In genomic region chr6:35698858-35699257, GRCh38 we compare ENCODE assay signal across 25 cellular contexts. TPM values are rescaled to one million over a fixed set of nuclear protein-coding genes. Genes with fewer than 3 reads are reported as not detected.
"Had no signal": no experiment of that assay in that cellular context is flagged by ENCODE, and none has a peak within 500 bp of the region (broad histone marks: within the 10 kb centered on the region; RNA-seq: fewer than 3 reads in every experiment).

No MANE protein-coding gene starts in this region.

- H3K4me1 Mint-ChIP-seq: activated B cell treated with CpG ODN at 0.5 μM for 24 hours, T-helper 17 cell had no signal

- H3K27me3 Mint-ChIP-seq: activated B cell treated with CpG ODN at 0.5 μM for 24 hours; activated CD4-positive, alpha-beta memory T cell treated with anti-CD3 and anti-CD28 coated beads for 36 hours; activated CD4-positive, alpha-beta T cell treated with anti-CD3 and anti-CD28 coated beads, Interleukin-2, amount 10 ng/mL, durations not matched to agents 7 days and 5 days; activated naive CD4-positive, alpha-beta T cell treated with anti-CD3 and anti-CD28 coated beads, Interleukin-2, amount 50 U/mL, for 24 hours; T-helper 17 cell had no signal

- ATAC-seq: body of pancreas, T-helper 17 cell had no signal

- FAIRE-seq: bronchial epithelial cell, RCC 7860 had no signal

- H3K27ac ChIP-seq: ascending aorta, body of pancreas, KMS-11 had no signal

- H3K4me2 ChIP-seq: KMS-11 had no signal

- H3K9me3 Mint-ChIP-seq: activated naive CD4-positive, alpha-beta T cell treated with anti-CD3 and anti-CD28 coated beads, Interleukin-2, amount 50 U/mL, for 24 hours had no signal

- DNase-seq: activated B cell treated with CpG ODN at 0.5 μM for 24 hours; activated CD4-positive, alpha-beta memory T cell treated with anti-CD3 and anti-CD28 coated beads for 36 hours; activated CD4-positive, alpha-beta T cell treated with anti-CD3 and anti-CD28 coated beads for 1 hour; activated CD4-positive, alpha-beta T cell treated with anti-CD3 and anti-CD28 coated beads, Interleukin-2, amount 10 ng/mL, durations not matched to agents 7 days and 5 days; activated CD8-positive, alpha-beta memory T cell treated with anti-CD3 and anti-CD28 coated beads for 24 hours; activated effector memory CD4-positive, alpha-beta T cell treated with Interleukin-2 at 50 U/mL for 16 hours; activated naive CD4-positive, alpha-beta T cell; body of pancreas; central memory CD4-positive, alpha-beta T cell; MM.1S; NCI-H1048; NCI-H146; NCI-H187 treated with DMSO at 0.1 percent for 48 hours; NCI-H2081 treated with DMSO at 0.1 percent for 48 hours; NCI-H446; NCI-H524; SIG-M5; T-helper 17 cell; T-helper 9 cell had no signal

- H3K9ac ChIP-seq: KMS-11 had no signal

- H3K27me3 ChIP-seq: ascending aorta, body of pancreas had no signal

- H3K27ac Mint-ChIP-seq: activated B cell treated with CpG ODN at 0.5 μM for 24 hours; activated CD4-positive, alpha-beta memory T cell treated with anti-CD3 and anti-CD28 coated beads for 36 hours; activated CD4-positive, alpha-beta T cell treated with anti-CD3 and anti-CD28 coated beads, Interleukin-2, amount 10 ng/mL, durations not matched to agents 7 days and 5 days; activated naive CD4-positive, alpha-beta T cell treated with anti-CD3 and anti-CD28 coated beads, Interleukin-2, amount 50 U/mL, for 24 hours; activated T-helper 1 cell treated with anti-CD3 and anti-CD28 coated beads, Interleukin-12 subunit alpha, Interleukin-12 subunit beta, Interleukin-2, Interleukin-4 antibody, amounts not matched to agents 30 ng/mL and 10 ng/mL and 1 ng/mL, durations not matched to agents 14 hours and 24 hours and 36 hours; T-helper 17 cell had no signal

- H3K36me3 Mint-ChIP-seq: activated naive CD4-positive, alpha-beta T cell treated with anti-CD3 and anti-CD28 coated beads, Interleukin-2, amount 50 U/mL, for 24 hours had no signal

- H3K9me3 ChIP-seq: body of pancreas had no signal

- H3K4me1 ChIP-seq: ascending aorta, body of pancreas had no signal

- H3K4me3 ChIP-seq: ascending aorta, body of pancreas had no signal

- H3K36me3 ChIP-seq: ascending aorta had no signal

- H3K4me3 Mint-ChIP-seq: activated B cell treated with CpG ODN at 0.5 μM for 24 hours; activated CD4-positive, alpha-beta memory T cell treated with anti-CD3 and anti-CD28 coated beads for 36 hours; activated CD4-positive, alpha-beta T cell treated with anti-CD3 and anti-CD28 coated beads, Interleukin-2, amount 10 ng/mL, durations not matched to agents 7 days and 5 days; activated naive CD4-positive, alpha-beta T cell treated with anti-CD3 and anti-CD28 coated beads, Interleukin-2, amount 50 U/mL, for 24 hours; activated T-helper 1 cell treated with anti-CD3 and anti-CD28 coated beads, Interleukin-12 subunit alpha, Interleukin-12 subunit beta, Interleukin-2, Interleukin-4 antibody, amounts not matched to agents 30 ng/mL and 10 ng/mL and 1 ng/mL, durations not matched to agents 14 hours and 24 hours and 36 hours; T-helper 17 cell had no signal

RNA-seq across cellular contexts. Expression of gene ARMC12, which starts 38.0 kb away (rescaled TPM):
- total RNA-seq: ascending aorta had no signal
